8 cellular contexts compared by ENCODE assay signal in genomic region chr10:29487884-29488266, GRCh38.
DNase-seq lines count a peak whose midpoint lies in the region; ATAC-seq and TF ChIP-seq lines count a peak whose summit lies in the region.
"Not testable (repeated sequence)": the region's sequence is repeated elsewhere in the genome, so short reads cannot be mapped to it uniquely, and the experiment has no call there.

No MANE protein-coding gene starts in this region.

- H3K4me1 ChIP-seq in gastroesophageal sphincter: peaks cover 0 to 58% (median 11%) of the 10 kb centered on the region in 3 donors

- TF ChIP-seq CTCF in AG09319 (IDR thresholded peaks at IDR 0.05; ENCODE audit: low read depth, low read length): peak; percentile 3; the same call in 1 of the 2 replicates
- TF ChIP-seq CTCF in chondrocyte (IDR thresholded peaks at IDR 0.05): peak; percentile 69
- TF ChIP-seq CTCF in gastroesophageal sphincter (IDR thresholded peaks at IDR 0.05): peak in 2 of 4 experiments; percentile 27 to 28

- peaks cover 31% of the 10 kb centered on the region for H3K4me1 Mint-ChIP-seq in activated CD4-positive, alpha-beta T cell treated with anti-CD3 and anti-CD28 coated beads, Interleukin-2, amount 10 ng/mL, durations not matched to agents 24 days and 14 days
- H3K4me1 Mint-ChIP-seq in chondrocyte (ENCODE audit: low read depth): not testable (repeated sequence)
- H3K4me1 Mint-ChIP-seq in natural killer cell treated with Interleukin-12 subunit alpha and Interleukin-12 subunit beta and Interleukin-15 and Interleukin-18, amount 100 ng/mL, for 72 hours (ENCODE audit: low read depth in 2 of 2): peaks cover 8 to 21% of the 10 kb centered on the region in 2 donors
- H3K4me1 Mint-ChIP-seq in stimulated activated naive CD8-positive, alpha-beta T cell treated with anti-CD3 and anti-CD28 coated beads, Interleukin-15, amount 100 ng/mL, for 72 hours: peaks cover 67% of the 10 kb centered on the region

- H3K4me3 ChIP-seq in gastroesophageal sphincter: not testable (repeated sequence)

- H3K36me3 ChIP-seq in gastroesophageal sphincter: peaks cover 0 to 83% of the 10 kb centered on the region in 2 donors

- not testable (repeated sequence) for TF ChIP-seq POLR2A in gastroesophageal sphincter (IDR thresholded peaks at IDR 0.05)

- H3K9me3 ChIP-seq in gastroesophageal sphincter: not testable (repeated sequence)

- not testable (repeated sequence) for H3K27ac Mint-ChIP-seq in activated CD4-positive, alpha-beta T cell treated with anti-CD3 and anti-CD28 coated beads, Interleukin-2, amount 10 ng/mL, durations not matched to agents 24 days and 14 days; chondrocyte (ENCODE audit: unreplicated experiment); natural killer cell treated with Interleukin-12 subunit alpha and Interleukin-12 subunit beta and Interleukin-15 and Interleukin-18, amount 100 ng/mL, for 72 hours
- peak overlapping the region; percentile 48 to 84 for H3K27ac Mint-ChIP-seq in stimulated activated naive CD8-positive, alpha-beta T cell treated with anti-CD3 and anti-CD28 coated beads, Interleukin-15, amount 100 ng/mL, for 72 hours

- 60 to 77% methylated on average over 1 to 6 of the region's 7 CpGs for WGBS in gastroesophageal sphincter (ENCODE audit: low coverage in 1 of 2), 2 donors

- H3K4me3 Mint-ChIP-seq in activated CD4-positive, alpha-beta T cell treated with anti-CD3 and anti-CD28 coated beads, Interleukin-2, amount 10 ng/mL, durations not matched to agents 24 days and 14 days: peak overlapping the region; percentile 30
- H3K4me3 Mint-ChIP-seq in chondrocyte (ENCODE audit: unreplicated experiment): not testable (repeated sequence)
- peak overlapping the region; percentile 32 for H3K4me3 Mint-ChIP-seq in natural killer cell treated with Interleukin-12 subunit alpha and Interleukin-12 subunit beta and Interleukin-15 and Interleukin-18, amount 100 ng/mL, for 72 hours
- H3K4me3 Mint-ChIP-seq in stimulated activated naive CD8-positive, alpha-beta T cell treated with anti-CD3 and anti-CD28 coated beads, Interleukin-15, amount 100 ng/mL, for 72 hours: peak overlapping the region; percentile 57 to 73

- H3K27me3 ChIP-seq in gastroesophageal sphincter: not testable (repeated sequence)

- not testable (repeated sequence) for H3K27me3 Mint-ChIP-seq in activated CD4-positive, alpha-beta T cell treated with anti-CD3 and anti-CD28 coated beads, Interleukin-2, amount 10 ng/mL, durations not matched to agents 24 days and 14 days; chondrocyte (ENCODE audit: low read depth); natural killer cell treated with Interleukin-12 subunit alpha and Interleukin-12 subunit beta and Interleukin-15 and Interleukin-18, amount 100 ng/mL, for 72 hours; stimulated activated naive CD8-positive, alpha-beta T cell treated with anti-CD3 and anti-CD28 coated beads, Interleukin-15, amount 100 ng/mL, for 72 hours

- peak overlapping the region in 3 of 4 donors; percentile 58 to 74 (median 59) for H3K27ac ChIP-seq in gastroesophageal sphincter

- not testable (repeated sequence) for DNase-seq in AG09319 (ENCODE audit: extremely low read depth, low read depth); activated CD4-positive, alpha-beta T cell treated with anti-CD3 and anti-CD28 coated beads, Interleukin-2, amount 10 ng/mL, durations not matched to agents 24 days and 14 days; chondrocyte (ENCODE audit: low spot score); natural killer cell treated with Interleukin-12 subunit alpha and Interleukin-12 subunit beta and Interleukin-15 and Interleukin-18, amount 100 ng/mL, for 72 hours (ENCODE audit: low spot score); stimulated activated naive CD8-positive, alpha-beta T cell treated with anti-CD3 and anti-CD28 coated beads, Interleukin-15, amount 100 ng/mL, for 72 hours
- DNase-seq in NCI-H146 (lab: John Stamatoyannopoulos, UW): peak; percentile 6

- peaks cover 35% of the 10 kb centered on the region for H3K36me3 Mint-ChIP-seq in activated CD4-positive, alpha-beta T cell treated with anti-CD3 and anti-CD28 coated beads, Interleukin-2, amount 10 ng/mL, durations not matched to agents 24 days and 14 days (ENCODE audit: low read depth)
- H3K36me3 Mint-ChIP-seq in chondrocyte (ENCODE audit: low read depth): peaks cover 52% of the 10 kb centered on the region
- not testable (repeated sequence) for H3K36me3 Mint-ChIP-seq in natural killer cell treated with Interleukin-12 subunit alpha and Interleukin-12 subunit beta and Interleukin-15 and Interleukin-18, amount 100 ng/mL, for 72 hours

- not testable (repeated sequence) for TF ChIP-seq EP300 in gastroesophageal sphincter (IDR thresholded peaks at IDR 0.05)

- peak; percentile 64 for ATAC-seq in GM18867 (IDR thresholded peaks at IDR 0.05; ENCODE audit: unreplicated experiment)
- not testable (repeated sequence) for ATAC-seq in gastroesophageal sphincter; natural killer cell treated with Interleukin-12 subunit alpha and Interleukin-12 subunit beta and Interleukin-15 and Interleukin-18, amount 100 ng/mL, for 72 hours; stimulated activated naive CD8-positive, alpha-beta T cell treated with anti-CD3 and anti-CD28 coated beads, Interleukin-15, amount 100 ng/mL, for 72 hours

- H3K9me3 Mint-ChIP-seq in activated CD4-positive, alpha-beta T cell treated with anti-CD3 and anti-CD28 coated beads, Interleukin-2, amount 10 ng/mL, durations not matched to agents 24 days and 14 days; chondrocyte (ENCODE audit: low read depth); natural killer cell treated with Interleukin-12 subunit alpha and Interleukin-12 subunit beta and Interleukin-15 and Interleukin-18, amount 100 ng/mL, for 72 hours; stimulated activated naive CD8-positive, alpha-beta T cell treated with anti-CD3 and anti-CD28 coated beads, Interleukin-15, amount 100 ng/mL, for 72 hours: not testable (repeated sequence)

- intact Hi-C loops in activated CD4-positive, alpha-beta T cell treated with anti-CD3 and anti-CD28 coated beads, Interleukin-2, amount 10 ng/mL, durations not matched to agents 24 days and 14 days (cut with micrococcal nuclease): loop anchor here (10.0 kb wide), 1 partner anchor 1153 kb away; no protein-coding TSS in a partner anchor
